Comparison of ENCODE assay signal across 19 cellular contexts in the genomic region with DNA sequence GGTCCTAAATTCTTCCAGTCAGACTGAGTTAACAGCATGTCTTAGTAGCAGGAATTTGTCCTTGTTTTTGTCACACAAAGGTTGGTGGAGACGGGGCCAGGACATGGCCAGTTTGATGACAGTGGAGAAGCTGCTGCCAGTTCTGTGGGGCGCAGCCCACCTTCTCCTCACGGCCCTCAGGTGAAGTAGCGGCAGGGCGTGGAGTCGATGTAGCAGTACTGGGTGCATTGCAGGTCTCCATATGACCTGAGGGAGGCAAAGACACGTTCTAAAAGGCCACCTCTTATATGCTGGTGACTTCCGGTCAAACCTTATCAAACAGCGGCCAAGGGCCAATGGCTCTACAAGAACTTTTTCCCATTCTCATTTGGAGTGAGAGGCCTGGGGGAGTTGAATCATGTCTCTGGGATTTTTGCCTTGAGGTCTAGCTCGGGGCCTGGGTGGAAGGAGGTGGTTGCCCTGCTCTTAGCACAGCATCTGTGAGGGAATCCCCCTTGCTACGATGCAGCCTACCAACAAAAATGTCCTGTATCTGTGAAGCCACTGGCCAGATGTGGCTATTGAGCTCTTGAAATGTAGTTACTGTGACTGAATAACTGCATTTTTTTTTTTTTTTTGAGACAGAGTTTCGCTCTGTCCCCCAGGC. TPM values are rescaled to one million over a fixed set of nuclear protein-coding genes. Genes with fewer than 3 reads are reported as not detected.
DNase-seq lines count a peak whose midpoint lies in the region; ATAC-seq, FAIRE-seq and TF ChIP-seq lines count a peak whose summit lies in the region.
"Had no signal": no experiment of that assay in that cellular context is flagged by ENCODE, and none has a peak within 500 bp of the region (broad histone marks: within the 10 kb centered on the region; RNA-seq: fewer than 3 reads in every experiment).

No MANE protein-coding gene starts in this region.

- POLR2A ChIA-PET in GM12878 (lab: Charles Lee): no interaction called here

- H4K20me1 ChIP-seq in GM12878 (ENCODE audit: control insufficient read depth, insufficient read depth): no peaks in the 10 kb centered on the region

- no peak overlapping the region for H3K9ac ChIP-seq in GM12878 (ENCODE audit: control insufficient read depth, insufficient read depth, low read length)

- peak; percentile 59 for ATAC-seq in HG02610 (IDR thresholded peaks at IDR 0.05; ENCODE audit: unreplicated experiment)
- ATAC-seq in GM12878: peak; percentile 56
- no peak for ATAC-seq in GM19328 (IDR thresholded peaks at IDR 0.05; ENCODE audit: unreplicated experiment)
- ATAC-seq: HepG2 had no signal

- CTCF ChIA-PET in GM12878 (lab: Yijun Ruan, JAX): interaction anchor here (1.0 kb wide), 1 partner anchor 16 kb away, joined by 3 read pairs; no protein-coding TSS in a partner anchor

- DNase-seq in GM12878 (ENCODE audit: low read depth, low spot score) (no peak), islet precursor cell (peak; percentile 39), ureter (ENCODE audit: low spot score) (peak; percentile 28), hepatic stellate cell (ENCODE audit: low spot score) (no peak)
- DNase-seq: ACHN; BE2C; C1 segment of cervical spinal cord; CD4-positive, CD25-positive, alpha-beta regulatory T cell; CD8-positive, alpha-beta memory T cell; COR-L47; H9 had no signal

- intact Hi-C loops in GM12878 (cut with micrococcal nuclease; ENCODE audit: unreplicated experiment): no loop called here

- H3K36me3 ChIP-seq in GM12878 (ENCODE audit: control insufficient read depth in 2 of 2, insufficient read depth in 2 of 2, low read length in 1 of 2): no peaks in the 10 kb centered on the region
- H3K36me3 ChIP-seq: BE2C had no signal

- no peak for TF ChIP-seq EP300 in GM12878 (IDR thresholded peaks at IDR 0.05; ENCODE audit: borderline replicate concordance in 1 of 2, control insufficient read depth in 1 of 2, low read depth in 2 of 2, low read length in 2 of 2)

- H3K27me3 ChIP-seq in GM12878 (replicated peaks in 1 of 2; ENCODE audit: control insufficient read depth in 2 of 2, insufficient read depth in 2 of 2, low read length in 1 of 2): no peaks in the 10 kb centered on the region
- H3K27me3 ChIP-seq: BE2C had no signal

- FAIRE-seq in GM12878 (lab: Jason Lieb, UNC): no peak
- FAIRE-seq: A204.1, G401.6, GM12892, GM18507, H1, HepG2 had no signal

- in situ Hi-C loops in GM12878 (cut with MboI): no loop called here

- H3K4me3 ChIP-seq in GM12878: no peak overlapping the region

- H3K79me2 ChIP-seq in GM12878 (ENCODE audit: control insufficient read depth, insufficient read depth, low read length): no peaks in the 10 kb centered on the region

- SMC1A ChIA-PET in GM12878 (lab: Charles Lee; ENCODE audit: uncharacterized antibody, unreplicated experiment): interaction anchor here (1.1 kb wide), 1 partner anchor 21 kb away, joined by 3 read pairs; no protein-coding TSS in a partner anchor

- no peaks in the 10 kb centered on the region for H3K4me1 ChIP-seq in GM12878 (ENCODE audit: control insufficient read depth, insufficient read depth, low read length)
- H3K4me1 ChIP-seq: BE2C had no signal

- TF ChIP-seq POLR2A in GM12878 (IDR thresholded peaks at IDR 0.05; ENCODE audit: low read depth, low read length): no peak

- no peak for TF ChIP-seq RAD21 in GM12878 (IDR thresholded peaks at IDR 0.05; ENCODE audit: insufficient read depth, low read depth, low read length)

- no peak for TF ChIP-seq CTCF in GM12878 (IDR thresholded peaks at IDR 0.05 in 2 of 3, conservative IDR thresholded peaks at IDR 0.05 in 1 of 3; ENCODE audit: control insufficient read depth in 2 of 3, extremely low read depth in 1 of 3, insufficient read depth in 1 of 3, low read depth in 3 of 3, low read length in 3 of 3)

- RAD21 ChIA-PET in GM12878 (lab: Charles Lee; ENCODE audit: unreplicated experiment): interaction anchor here (0.6 kb wide), 1 partner anchor 117 kb away, joined by 3 read pairs; no protein-coding TSS in a partner anchor

- no TSS peak for BruUV-seq in GM12878 (replicated peaks; lab: Mats Ljungman, UMichigan)

- no peaks in the 10 kb centered on the region for H3K9me3 ChIP-seq in GM12878 (replicated peaks; ENCODE audit: control insufficient read depth, insufficient read depth, low read length)
- H3K9me3 ChIP-seq: BE2C had no signal

- no peak overlapping the region for H3K27ac ChIP-seq in GM12878 (ENCODE audit: control insufficient read depth, insufficient read depth)

- no peak overlapping the region for H3K4me2 ChIP-seq in GM12878 (ENCODE audit: control insufficient read depth, insufficient read depth)

- 60% methylated on average over 11 of the region's 12 CpGs for WGBS in GM12878 (ENCODE audit: insufficient coverage, insufficient replicate concordance, low lambda C conversion rate, missing lambda C conversion rate)

- H2AFZ ChIP-seq in GM12878 (ENCODE audit: control insufficient read depth, low read depth, low read length): no peak overlapping the region

TF ChIP-seq in GM12878, 131 proteins besides CTCF, POLR2A, EP300 and RAD21:
- TF ChIP-seq PML (IDR thresholded peaks at IDR 0.05; ENCODE audit: low read length) (no peak), RAD51 (IDR thresholded peaks at IDR 0.05) (no peak), POLR2AphosphoS5 (IDR thresholded peaks at IDR 0.05; ENCODE audit: low read length) (no peak), TCF12 (IDR thresholded peaks at IDR 0.05; ENCODE audit: low read depth, low read length) (no peak), RB1 (IDR thresholded peaks at IDR 0.05; ENCODE audit: borderline replicate concordance) (no peak), SREBF2 (IDR thresholded peaks at IDR 0.05; ENCODE audit: low read length) (no peak)
- TF ChIP-seq, protein P1, sequence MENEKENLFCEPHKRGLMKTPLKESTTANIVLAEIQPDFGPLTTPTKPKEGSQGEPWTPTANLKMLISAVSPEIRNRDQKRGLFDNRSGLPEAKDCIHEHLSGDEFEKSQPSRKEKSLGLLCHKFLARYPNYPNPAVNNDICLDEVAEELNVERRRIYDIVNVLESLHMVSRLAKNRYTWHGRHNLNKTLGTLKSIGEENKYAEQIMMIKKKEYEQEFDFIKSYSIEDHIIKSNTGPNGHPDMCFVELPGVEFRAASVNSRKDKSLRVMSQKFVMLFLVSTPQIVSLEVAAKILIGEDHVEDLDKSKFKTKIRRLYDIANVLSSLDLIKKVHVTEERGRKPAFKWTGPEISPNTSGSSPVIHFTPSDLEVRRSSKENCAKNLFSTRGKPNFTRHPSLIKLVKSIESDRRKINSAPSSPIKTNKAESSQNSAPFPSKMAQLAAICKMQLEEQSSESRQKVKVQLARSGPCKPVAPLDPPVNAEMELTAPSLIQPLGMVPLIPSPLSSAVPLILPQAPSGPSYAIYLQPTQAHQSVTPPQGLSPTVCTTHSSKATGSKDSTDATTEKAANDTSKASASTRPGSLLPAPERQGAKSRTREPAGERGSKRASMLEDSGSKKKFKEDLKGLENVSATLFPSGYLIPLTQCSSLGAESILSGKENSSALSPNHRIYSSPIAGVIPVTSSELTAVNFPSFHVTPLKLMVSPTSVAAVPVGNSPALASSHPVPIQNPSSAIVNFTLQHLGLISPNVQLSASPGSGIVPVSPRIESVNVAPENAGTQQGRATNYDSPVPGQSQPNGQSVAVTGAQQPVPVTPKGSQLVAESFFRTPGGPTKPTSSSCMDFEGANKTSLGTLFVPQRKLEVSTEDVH (IDR thresholded peaks at IDR 0.05; ENCODE audit: low read depth, partially characterized antibody): no peak
TF ChIP-seq in GM12878: peak in this region for 0.

RNA-seq across cellular contexts. Expression of gene EAF1, which starts 24.2 kb away (rescaled TPM):
- total RNA-seq in GM12878 (2013; cell fraction: nucleolus; rRNA removed): 13.1 and 13.9 TPM in 2 replicates
- total RNA-seq in GM12878 (2014; rRNA removed): 20.4 and 21.6 TPM in 2 replicates
- total RNA-seq in GM12878 (2014; rRNA removed; fragmentation: Illumina TruSeq; extraction: Trizol): 16.1 and 16.5 TPM in 2 replicates
- 15.8 and 17.2 TPM in 2 replicates for total RNA-seq in GM12878 (2021)
- polyA plus RNA-seq in GM12878 (2011; ENCODE audit: low read depth): 7.3 TPM
- 21.3 and 24.6 TPM in 2 replicates for polyA plus RNA-seq in GM12878 (2011; rRNA removed)
- 22.3 and 22.5 TPM in 2 replicates for polyA plus RNA-seq in GM12878 (2011; cell fraction: cytosol; rRNA removed)
- 10.4 and 12.2 TPM in 2 replicates for polyA plus RNA-seq in GM12878 (2011; cell fraction: nucleus; rRNA removed)
- 11.3 and 14.3 TPM in 2 replicates for polyA plus RNA-seq in GM12878 (2012)
- 16.0 and 18.7 TPM in 2 replicates for polyA plus RNA-seq in GM12878 (2014; fragmentation: Illumina TruSeq; extraction: Trizol)
- 1 to 10 TPM; 6.8 to 9.2 TPM for polyA plus RNA-seq in GM12878 (2014; fragmentation: Nextera tagmentation; extraction: Ambion mirVana)
- 15.4 and 16.4 TPM in 2 replicates for polyA plus RNA-seq in GM12878 (2014; rRNA removed)
- 10 to 100 TPM; 12.7 to 13.0 TPM for polyA plus RNA-seq in GM12878 (2016; fragmentation: Nextera tagmentation; extraction: Ambion mirVana)
- 25.2 and 28.5 TPM in 2 replicates for polyA minus RNA-seq in GM12878 (2011; rRNA and poly(A)+ RNA removed)
- polyA minus RNA-seq in GM12878 (2011; cell fraction: cytosol; rRNA and poly(A)+ RNA removed): 13.7 and 17.6 TPM in 2 replicates
- polyA minus RNA-seq in GM12878 (2011; cell fraction: nucleus; rRNA and poly(A)+ RNA removed): 7.7 and 14.0 TPM in 2 replicates
- total RNA-seq in ureter: 14.1 TPM

RNA-seq across cellular contexts. Expression of gene METTL6, which starts 24.2 kb away (rescaled TPM):
- total RNA-seq in GM12878 (2013; cell fraction: nucleolus; rRNA removed): 56.0 TPM in 2 replicates
- total RNA-seq in GM12878 (2014; rRNA removed): 13.8 and 17.2 TPM in 2 replicates
- 22.1 and 25.9 TPM in 2 replicates for total RNA-seq in GM12878 (2014; rRNA removed; fragmentation: Illumina TruSeq; extraction: Trizol)
- 11.7 and 14.4 TPM in 2 replicates for total RNA-seq in GM12878 (2021)
- polyA plus RNA-seq in GM12878 (2011; ENCODE audit: low read depth): 10.6 TPM
- 21.2 and 26.0 TPM in 2 replicates for polyA plus RNA-seq in GM12878 (2011; rRNA removed)
- 18.2 and 18.6 TPM in 2 replicates for polyA plus RNA-seq in GM12878 (2011; cell fraction: cytosol; rRNA removed)
- 11.6 and 13.7 TPM in 2 replicates for polyA plus RNA-seq in GM12878 (2011; cell fraction: nucleus; rRNA removed)
- 10.1 and 13.8 TPM in 2 replicates for polyA plus RNA-seq in GM12878 (2012)
- 21.5 and 29.3 TPM in 2 replicates for polyA plus RNA-seq in GM12878 (2014; fragmentation: Illumina TruSeq; extraction: Trizol)
- 10 to 100 TPM; 27.4 to 29.6 TPM for polyA plus RNA-seq in GM12878 (2014; fragmentation: Nextera tagmentation; extraction: Ambion mirVana)
- polyA plus RNA-seq in GM12878 (2014; rRNA removed): 17.0 and 19.1 TPM in 2 replicates
- 10 to 100 TPM; 16.3 to 20.3 TPM for polyA plus RNA-seq in GM12878 (2016; fragmentation: Nextera tagmentation; extraction: Ambion mirVana)
- 26.3 and 30.0 TPM in 2 replicates for polyA minus RNA-seq in GM12878 (2011; rRNA and poly(A)+ RNA removed)
- polyA minus RNA-seq in GM12878 (2011; cell fraction: cytosol; rRNA and poly(A)+ RNA removed): 7.3 and 11.0 TPM in 2 replicates
- 8.8 and 10.2 TPM in 2 replicates for polyA minus RNA-seq in GM12878 (2011; cell fraction: nucleus; rRNA and poly(A)+ RNA removed)
- 19.3 TPM for total RNA-seq in ureter

Comparison
In these comparisons a context has a peak if more than half of its experiments do, and no peak if none do; other contexts are left out.
1. DNase-seq: peak in islet precursor cell (single experiment) and ureter (single experiment); none in GM12878 (single experiment) and hepatic stellate cell (single experiment).